In the genomic region with DNA sequence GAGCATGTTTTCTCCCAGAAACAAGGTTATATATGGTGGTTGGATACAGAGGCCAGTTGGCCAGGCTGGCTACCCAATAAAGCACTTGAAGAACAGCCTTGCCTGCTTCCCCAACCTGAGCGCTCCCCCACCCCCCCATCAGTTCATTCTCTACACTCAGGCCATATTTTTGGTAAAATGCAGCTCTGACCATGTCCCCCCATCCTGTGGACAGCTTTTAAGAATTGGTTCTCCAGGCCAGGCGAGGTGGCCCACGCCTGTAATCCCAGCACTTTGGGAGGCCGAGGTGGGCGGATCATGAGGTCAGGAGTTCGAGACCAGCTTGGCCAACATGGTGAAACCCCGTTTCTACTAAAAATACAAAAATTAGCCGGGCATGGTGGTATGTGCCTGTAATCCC, we compare ENCODE assay signal across 17 cellular contexts. TPM values are rescaled to one million over a fixed set of nuclear protein-coding genes. Genes with fewer than 3 reads are reported as not detected.
DNase-seq lines count a peak whose midpoint lies in the region; ATAC-seq, FAIRE-seq and TF ChIP-seq lines count a peak whose summit lies in the region.
"Not testable (repeated sequence)": the region's sequence is repeated elsewhere in the genome, so short reads cannot be mapped to it uniquely, and the experiment has no call there.
"Had no signal": no experiment of that assay in that cellular context is flagged by ENCODE, and none has a peak within 500 bp of the region (broad histone marks: within the 10 kb centered on the region; RNA-seq: fewer than 3 reads in every experiment).

No MANE protein-coding gene starts in this region.

- not testable (repeated sequence) for H3K4me3 ChIP-seq in astrocyte (ENCODE audit: insufficient read depth, low read depth, low read length); endodermal cell (ENCODE audit: low read length); heart right ventricle; lower lobe of right lung; pancreas; spleen; upper lobe of right lung

- not testable (repeated sequence) for H2AFZ ChIP-seq in astrocyte (ENCODE audit: low read depth, low read length)

- H3K27me3 ChIP-seq in astrocyte (ENCODE audit: insufficient read depth, low read length); endodermal cell (ENCODE audit: control insufficient read depth, insufficient read depth, low read length, poor library complexity, severe bottlenecking); heart right ventricle; lower lobe of right lung (ENCODE audit: low read depth); pancreas; spleen (replicated peaks in 1 of 7); upper lobe of right lung: not testable (repeated sequence)

- peak overlapping the region; percentile 5 for H3K4me2 ChIP-seq in astrocyte (ENCODE audit: low read length)

- 91 to 93% methylated on average over 5 to 8 of the region's 8 CpGs for WGBS in endodermal cell (ENCODE audit: insufficient coverage in 1 of 2, insufficient read length in 1 of 2), 2 experiments
- 87 to 89% methylated on average over 8 of the region's 8 CpGs for WGBS in heart right ventricle, 2 donors
- WGBS in pancreas, 2 donors, result 92 to 95% methylated on average over 8 of the region's 8 CpGs
- WGBS in spleen, 5 donors, result 87 to 97% (median 96%) methylated on average over 8 of the region's 8 CpGs

- H4K20me1 ChIP-seq in astrocyte (ENCODE audit: insufficient read depth, low read length), result peaks cover 72% of the 10 kb centered on the region

- H3K9ac ChIP-seq in astrocyte (ENCODE audit: low read length); endodermal cell (ENCODE audit: extremely low read depth, low read length, poor library complexity, severe bottlenecking): not testable (repeated sequence)

- H3K9me3 ChIP-seq in astrocyte (ENCODE audit: insufficient read depth, low read depth, low read length); endodermal cell (ENCODE audit: control insufficient read depth, low read length); heart right ventricle; lower lobe of right lung; pancreas; spleen; upper lobe of right lung: not testable (repeated sequence)

- intact Hi-C loops in heart right ventricle (cut with DNase I); lower lobe of right lung (cut with DNase I); pancreas (cut with DNase I); spleen (cut with DNase I; ENCODE audit: low total_unique reads); upper lobe of right lung (cut with DNase I): not testable (repeated sequence)

- peaks cover 29% of the 10 kb centered on the region for H3K36me3 Mint-ChIP-seq in HFFc6 (ENCODE audit: low read depth)
- peaks cover 20% of the 10 kb centered on the region for H3K36me3 Mint-ChIP-seq in astrocyte (ENCODE audit: low read depth, unreplicated experiment)
- peaks cover 76% of the 10 kb centered on the region for H3K36me3 Mint-ChIP-seq in endodermal cell (ENCODE audit: low read depth)

- peaks cover 38% of the 10 kb centered on the region for H3K36me3 ChIP-seq in astrocyte (ENCODE audit: insufficient read depth, low read length)
- peaks cover 49% of the 10 kb centered on the region for H3K36me3 ChIP-seq in endodermal cell (ENCODE audit: control insufficient read depth, insufficient read depth, low read length)
- peaks cover 0 to 57% (median 25%) of the 10 kb centered on the region in 9 donors for H3K36me3 ChIP-seq in heart right ventricle
- peaks cover 51% of the 10 kb centered on the region for H3K36me3 ChIP-seq in lower lobe of right lung
- peaks cover 0 to 14% (median 0%) of the 10 kb centered on the region in 3 donors for H3K36me3 ChIP-seq in pancreas
- H3K36me3 ChIP-seq in spleen, result peaks cover 3 to 64% (median 54%) of the 10 kb centered on the region in 6 donors
- peaks cover 45% of the 10 kb centered on the region for H3K36me3 ChIP-seq in upper lobe of right lung

- DNase-seq in HFFc6; astrocyte (ENCODE audit: low read depth); heart right ventricle; lower lobe of right lung; pancreas; spleen; upper lobe of right lung: not testable (repeated sequence)
- DNase-seq in endodermal cell, result peak; percentile 40

- peaks cover 34% of the 10 kb centered on the region for H3K79me2 ChIP-seq in astrocyte (ENCODE audit: insufficient read depth, low read length)

- peaks cover 40% of the 10 kb centered on the region for H3K27me3 Mint-ChIP-seq in HFFc6 (ENCODE audit: insufficient read depth)
- not testable (repeated sequence) for H3K27me3 Mint-ChIP-seq in astrocyte (ENCODE audit: low read depth, unreplicated experiment); endodermal cell (ENCODE audit: insufficient read depth)

- H3K27ac ChIP-seq in astrocyte (ENCODE audit: low read depth, low read length) (peak overlapping the region; percentile 19), heart right ventricle (peak overlapping the region; percentile 69 to 95 (median 84)), lower lobe of right lung (peak overlapping the region; percentile 79), pancreas (peak overlapping the region in 3 of 4 donors; percentile 65 to 77 (median 74)), spleen (peak overlapping the region in 5 of 8 donors; percentile 31 to 75 (median 59)), upper lobe of right lung (peak overlapping the region; percentile 90)
- H3K27ac ChIP-seq in endodermal cell (ENCODE audit: low read depth, low read length), result not testable (repeated sequence)

- FAIRE-seq in astrocyte (lab: Jason Lieb, UNC); pancreas (lab: Jason Lieb, UNC): not testable (repeated sequence)

- peak overlapping the region; percentile 50 for H3K4me3 Mint-ChIP-seq in HFFc6
- H3K4me3 Mint-ChIP-seq in astrocyte (ENCODE audit: unreplicated experiment); endodermal cell: not testable (repeated sequence)

- H3K4me1 ChIP-seq in astrocyte (ENCODE audit: insufficient read depth, low read length) (peaks cover 31% of the 10 kb centered on the region), heart right ventricle (peaks cover 14 to 78% (median 66%) of the 10 kb centered on the region in 9 donors), lower lobe of right lung (peaks cover 62% of the 10 kb centered on the region), pancreas (peaks cover 0 to 17% (median 15%) of the 10 kb centered on the region in 3 donors), spleen (peaks cover 4 to 89% (median 51%) of the 10 kb centered on the region in 6 donors), upper lobe of right lung (peaks cover 59% of the 10 kb centered on the region)
- H3K4me1 ChIP-seq in endodermal cell (ENCODE audit: control insufficient read depth, insufficient read depth, low read length), result not testable (repeated sequence)

- H3K4me1 Mint-ChIP-seq in HFFc6 (ENCODE audit: low read depth) (peaks cover 64% of the 10 kb centered on the region), astrocyte (ENCODE audit: low read depth, unreplicated experiment) (peaks cover 30% of the 10 kb centered on the region)
- H3K4me1 Mint-ChIP-seq in endodermal cell, result not testable (repeated sequence)

- not testable (repeated sequence) for ATAC-seq in heart right ventricle, lower lobe of right lung, pancreas, upper lobe of right lung

- TF ChIP-seq POLR2A in spleen (IDR thresholded peaks at IDR 0.05), result not testable (repeated sequence)

- H3K27ac Mint-ChIP-seq in HFFc6, result peak overlapping the region; percentile 85
- peak overlapping the region; percentile 81 for H3K27ac Mint-ChIP-seq in astrocyte (ENCODE audit: unreplicated experiment)
- not testable (repeated sequence) for H3K27ac Mint-ChIP-seq in endodermal cell

- not testable (repeated sequence) for TF ChIP-seq CTCF in HFFc6 (IDR thresholded peaks at IDR 0.05); astrocyte (IDR thresholded peaks at IDR 0.05; ENCODE audit: insufficient read depth, low read depth, low read length); endodermal cell (conservative IDR thresholded peaks at IDR 0.05); heart right ventricle (IDR thresholded peaks at IDR 0.05); lower lobe of right lung (IDR thresholded peaks at IDR 0.05); pancreas (IDR thresholded peaks at IDR 0.05); spleen (IDR thresholded peaks at IDR 0.05 in 8 of 11, conservative IDR thresholded peaks at IDR 0.05 in 3 of 11); upper lobe of right lung (IDR thresholded peaks at IDR 0.05)

- H3K9me3 Mint-ChIP-seq in HFFc6; astrocyte (ENCODE audit: unreplicated experiment); endodermal cell: not testable (repeated sequence)

RNA-seq across cellular contexts. Expression of a gene that starts 11.3 kb away (rescaled TPM):
- total RNA-seq in HFFc6 (2021; fragmentation: NEBNext Ultra II Directional; extraction: Animal tissue kit (Norgen Biotek cat#: 25700)), result 100 to 1,000 TPM; 491 to 576 (median 546) TPM
- total RNA-seq in astrocyte (477 and 523 TPM in 2 replicates), endodermal cell (100 to 1,000 TPM; 127 to 161 TPM), heart right ventricle (100 to 1,000 TPM in 2 of 10 donors, 10 to 100 TPM in 8; 48.5 to 148 (median 74.6) TPM), lower lobe of right lung (231 TPM), pancreas (10 to 100 TPM; 29.1 to 73.8 (median 38.4) TPM), spleen (100 to 1,000 TPM; 104 to 439 (median 211) TPM), upper lobe of right lung (263 TPM)
- polyA plus RNA-seq in endodermal cell (2013, experiment 1 of 2), result 116 TPM
- 102 TPM for polyA plus RNA-seq in endodermal cell (2013, experiment 2 of 2)
- polyA plus RNA-seq in heart right ventricle (100 to 1,000 TPM in 1 of 2 donors, 10 to 100 TPM in 1; 58.9 to 152 TPM), pancreas (10 to 100 TPM; 57.6 to 63.1 TPM), spleen (10 to 100 TPM; 50.3 to 95.6 (median 53.6) TPM)

RNA-seq across cellular contexts. Expression of a gene that starts 16.2 kb away (rescaled TPM):
- total RNA-seq in HFFc6 (2021; fragmentation: NEBNext Ultra II Directional; extraction: Animal tissue kit (Norgen Biotek cat#: 25700)), result not detected
- total RNA-seq in astrocyte, result 0.96 and 2.6 TPM in 2 replicates
- 100 to 1,000 TPM in 1 of 2 donors, 10 to 100 TPM in 1; 70.0 to 103 TPM for total RNA-seq in endodermal cell
- polyA plus RNA-seq in endodermal cell (2013, experiment 1 of 2), result 8.4 TPM
- 5.8 TPM for polyA plus RNA-seq in endodermal cell (2013, experiment 2 of 2)
- under 1 TPM in 1 of 10 donors, not detected in 9; 0.39 TPM for total RNA-seq in heart right ventricle
- polyA plus RNA-seq in heart right ventricle, result under 1 TPM; 0.12 to 0.73 TPM
- 9.0 TPM for total RNA-seq in lower lobe of right lung
- 1 to 10 TPM; 5.3 to 9.0 (median 7.3) TPM for total RNA-seq in pancreas
- polyA plus RNA-seq in pancreas, result 10 to 100 TPM; 11.1 to 14.2 TPM
- 1 to 10 TPM; 1.3 to 4.5 (median 3.8) TPM for total RNA-seq in spleen
- polyA plus RNA-seq in spleen, result 1 to 10 TPM in 2 of 3 donors, under 1 TPM in 1; 0.80 to 1.5 (median 1.1) TPM
- 13.9 TPM for total RNA-seq in upper lobe of right lung
- total RNA-seq: Daoy, occipital lobe had no signal

RNA-seq across cellular contexts. Expression of a gene that starts 29.9 kb away (rescaled TPM):
- 1 to 10 TPM in 3 of 6 experiments, under 1 TPM in 3; 0.70 to 1.3 (median 0.98) TPM for total RNA-seq in HFFc6 (2021; fragmentation: NEBNext Ultra II Directional; extraction: Animal tissue kit (Norgen Biotek cat#: 25700))
- total RNA-seq in astrocyte (7.6 and 8.0 TPM in 2 replicates), endodermal cell (1 to 10 TPM; 1.9 to 3.6 TPM), heart right ventricle (1 to 10 TPM in 1 of 10 donors, under 1 TPM in 8, not detected in 1; 0.07 to 1.2 (median 0.39) TPM), lower lobe of right lung (0.53 TPM), pancreas (under 1 TPM; 0.05 to 0.25 (median 0.15) TPM), spleen (1 to 10 TPM in 1 of 7 donors, under 1 TPM in 6; 0.20 to 1.4 (median 0.74) TPM), upper lobe of right lung (0.90 TPM)
- polyA plus RNA-seq in endodermal cell (2013, experiment 1 of 2), result 26.5 TPM
- polyA plus RNA-seq in endodermal cell (2013, experiment 2 of 2), result 21.7 TPM
- polyA plus RNA-seq in heart right ventricle (under 1 TPM; 0.22 to 0.37 TPM), pancreas (under 1 TPM; 0.08 to 0.09 TPM), spleen (under 1 TPM; 0.04 to 0.10 (median 0.09) TPM)
- polyA plus RNA-seq: naive thymus-derived CD4-positive, alpha-beta T cell had no signal

RNA-seq across cellular contexts. Expression of a gene that starts 50.8 kb away (rescaled TPM):
- not detected for total RNA-seq in HFFc6 (2021; fragmentation: NEBNext Ultra II Directional; extraction: Animal tissue kit (Norgen Biotek cat#: 25700))
- total RNA-seq in astrocyte (not detected in 2 replicates), endodermal cell (under 1 TPM in 1 of 2 donors, not detected in 1; 0.37 TPM), heart right ventricle (not detected), lower lobe of right lung (not detected), pancreas (not detected), spleen (1 to 10 TPM in 2 of 7 donors, under 1 TPM in 3, not detected in 2; 0.30 to 2.2 (median 0.85) TPM), upper lobe of right lung (not detected)
- not detected for polyA plus RNA-seq in endodermal cell (2013, experiment 1 of 2)
- polyA plus RNA-seq in endodermal cell (2013, experiment 2 of 2), result not detected
- polyA plus RNA-seq in heart right ventricle (not detected), pancreas (not detected), spleen (not detected)
- total RNA-seq: activated CD4-positive, alpha-beta T cell treated with anti-CD3 and anti-CD28 coated beads, Interleukin-2, amount 10 ng/mL, durations not matched to agents 7 days and 5 days; activated T-cell treated with anti-CD3 and anti-CD28 coated beads, Interleukin-2, amount 50 U/mL, for 4 hours; Daoy; kidney epithelial cell; occipital lobe; SJCRH30 had no signal
- polyA plus RNA-seq: adipose tissue, urinary bladder had no signal
